Comparison of ENCODE assay signal across 1 cellular context in genomic region chr12:120865094-120865493, GRCh38.
TF ChIP-seq lines count a peak whose summit lies in the region.

No MANE protein-coding gene starts in this region.

TF ChIP-seq in K562, 482 proteins besides CTCF, POLR2A, EP300 and RAD21:
- TF ChIP-seq TCF3 (CRISPR knock-in tag; IDR thresholded peaks at IDR 0.05) (peak; percentile 26; the same call in 1 of the 2 replicates), CHD4 (IDR thresholded peaks at IDR 0.05; ENCODE audit: insufficient read depth, insufficient replicate concordance, low read depth, low read length, poor library complexity, severe bottlenecking) (no peak)
